Comparison of ENCODE assay signal across 1 cellular context in the genomic region with DNA sequence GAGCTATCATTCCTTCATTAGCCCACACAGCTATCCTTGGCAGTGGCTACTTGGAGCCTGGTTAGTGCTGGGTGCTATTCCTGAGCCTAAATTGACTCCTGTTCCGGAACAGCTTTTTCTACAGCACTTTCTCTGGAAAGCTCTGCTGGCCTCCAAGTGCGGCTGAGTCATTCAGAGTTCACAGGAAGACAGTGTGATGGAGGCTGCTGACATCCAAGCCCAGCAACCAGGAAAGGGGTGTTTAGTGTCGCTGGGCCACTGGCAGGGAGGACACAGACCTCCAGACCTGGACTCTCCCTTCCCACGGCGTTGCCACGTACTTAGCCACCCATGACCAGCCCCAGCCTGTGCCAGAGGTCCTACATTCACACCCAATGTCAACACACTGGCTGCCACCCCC.
TF ChIP-seq lines count a peak whose summit lies in the region.

No MANE protein-coding gene starts in this region.

TF ChIP-seq in SK-N-SH treated with all-trans-retinoic acid at 6 μM for 48 hours, 23 proteins besides CTCF, POLR2A, EP300 and RAD21 (continued from another document):
- TF ChIP-seq, protein P1, sequence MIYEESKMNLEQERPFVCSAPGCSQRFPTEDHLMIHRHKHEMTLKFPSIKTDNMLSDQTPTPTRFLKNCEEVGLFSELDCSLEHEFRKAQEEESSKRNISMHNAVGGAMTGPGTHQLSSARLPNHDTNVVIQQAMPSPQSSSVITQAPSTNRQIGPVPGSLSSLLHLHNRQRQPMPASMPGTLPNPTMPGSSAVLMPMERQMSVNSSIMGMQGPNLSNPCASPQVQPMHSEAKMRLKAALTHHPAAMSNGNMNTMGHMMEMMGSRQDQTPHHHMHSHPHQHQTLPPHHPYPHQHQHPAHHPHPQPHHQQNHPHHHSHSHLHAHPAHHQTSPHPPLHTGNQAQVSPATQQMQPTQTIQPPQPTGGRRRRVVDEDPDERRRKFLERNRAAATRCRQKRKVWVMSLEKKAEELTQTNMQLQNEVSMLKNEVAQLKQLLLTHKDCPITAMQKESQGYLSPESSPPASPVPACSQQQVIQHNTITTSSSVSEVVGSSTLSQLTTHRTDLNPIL (CRISPR knock-in tag; IDR thresholded peaks at IDR 0.05; ENCODE audit: low read depth) = no peak
- TF ChIP-seq RARB (CRISPR knock-in tag; IDR thresholded peaks at IDR 0.05) (no peak), SNAI2 (CRISPR knock-in tag; IDR thresholded peaks at IDR 0.05) (no peak), ESRRG (CRISPR knock-in tag; IDR thresholded peaks at IDR 0.05) (no peak), OSR1 (CRISPR knock-in tag; IDR thresholded peaks at IDR 0.05) (no peak), TCF4 (CRISPR knock-in tag; IDR thresholded peaks at IDR 0.05; ENCODE audit: borderline replicate concordance) (no peak), ZNF70 (CRISPR knock-in tag; IDR thresholded peaks at IDR 0.05) (no peak), TOX (CRISPR knock-in tag; IDR thresholded peaks at IDR 0.05; ENCODE audit: borderline replicate concordance) (no peak), GLIS3 (CRISPR knock-in tag; IDR thresholded peaks at IDR 0.05) (no peak)
- TF ChIP-seq, protein P2, sequence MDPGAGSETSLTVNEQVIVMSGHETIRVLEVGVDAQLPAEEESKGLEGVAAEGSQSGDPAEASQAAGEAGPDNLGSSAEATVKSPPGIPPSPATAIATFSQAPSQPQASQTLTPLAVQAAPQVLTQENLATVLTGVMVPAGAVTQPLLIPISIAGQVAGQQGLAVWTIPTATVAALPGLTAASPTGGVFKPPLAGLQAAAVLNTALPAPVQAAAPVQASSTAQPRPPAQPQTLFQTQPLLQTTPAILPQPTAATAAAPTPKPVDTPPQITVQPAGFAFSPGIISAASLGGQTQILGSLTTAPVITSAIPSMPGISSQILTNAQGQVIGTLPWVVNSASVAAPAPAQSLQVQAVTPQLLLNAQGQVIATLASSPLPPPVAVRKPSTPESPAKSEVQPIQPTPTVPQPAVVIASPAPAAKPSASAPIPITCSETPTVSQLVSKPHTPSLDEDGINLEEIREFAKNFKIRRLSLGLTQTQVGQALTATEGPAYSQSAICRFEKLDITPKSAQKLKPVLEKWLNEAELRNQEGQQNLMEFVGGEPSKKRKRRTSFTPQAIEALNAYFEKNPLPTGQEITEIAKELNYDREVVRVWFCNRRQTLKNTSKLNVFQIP (CRISPR knock-in tag; IDR thresholded peaks at IDR 0.05; ENCODE audit: borderline replicate concordance, low read depth) = no peak
- TF ChIP-seq, protein P3, sequence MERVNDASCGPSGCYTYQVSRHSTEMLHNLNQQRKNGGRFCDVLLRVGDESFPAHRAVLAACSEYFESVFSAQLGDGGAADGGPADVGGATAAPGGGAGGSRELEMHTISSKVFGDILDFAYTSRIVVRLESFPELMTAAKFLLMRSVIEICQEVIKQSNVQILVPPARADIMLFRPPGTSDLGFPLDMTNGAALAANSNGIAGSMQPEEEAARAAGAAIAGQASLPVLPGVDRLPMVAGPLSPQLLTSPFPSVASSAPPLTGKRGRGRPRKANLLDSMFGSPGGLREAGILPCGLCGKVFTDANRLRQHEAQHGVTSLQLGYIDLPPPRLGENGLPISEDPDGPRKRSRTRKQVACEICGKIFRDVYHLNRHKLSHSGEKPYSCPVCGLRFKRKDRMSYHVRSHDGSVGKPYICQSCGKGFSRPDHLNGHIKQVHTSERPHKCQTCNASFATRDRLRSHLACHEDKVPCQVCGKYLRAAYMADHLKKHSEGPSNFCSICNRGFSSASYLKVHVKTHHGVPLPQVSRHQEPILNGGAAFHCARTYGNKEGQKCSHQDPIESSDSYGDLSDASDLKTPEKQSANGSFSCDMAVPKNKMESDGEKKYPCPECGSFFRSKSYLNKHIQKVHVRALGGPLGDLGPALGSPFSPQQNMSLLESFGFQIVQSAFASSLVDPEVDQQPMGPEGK (CRISPR knock-in tag; IDR thresholded peaks at IDR 0.05; ENCODE audit: borderline replicate concordance) = no peak
- TF ChIP-seq, protein P4, sequence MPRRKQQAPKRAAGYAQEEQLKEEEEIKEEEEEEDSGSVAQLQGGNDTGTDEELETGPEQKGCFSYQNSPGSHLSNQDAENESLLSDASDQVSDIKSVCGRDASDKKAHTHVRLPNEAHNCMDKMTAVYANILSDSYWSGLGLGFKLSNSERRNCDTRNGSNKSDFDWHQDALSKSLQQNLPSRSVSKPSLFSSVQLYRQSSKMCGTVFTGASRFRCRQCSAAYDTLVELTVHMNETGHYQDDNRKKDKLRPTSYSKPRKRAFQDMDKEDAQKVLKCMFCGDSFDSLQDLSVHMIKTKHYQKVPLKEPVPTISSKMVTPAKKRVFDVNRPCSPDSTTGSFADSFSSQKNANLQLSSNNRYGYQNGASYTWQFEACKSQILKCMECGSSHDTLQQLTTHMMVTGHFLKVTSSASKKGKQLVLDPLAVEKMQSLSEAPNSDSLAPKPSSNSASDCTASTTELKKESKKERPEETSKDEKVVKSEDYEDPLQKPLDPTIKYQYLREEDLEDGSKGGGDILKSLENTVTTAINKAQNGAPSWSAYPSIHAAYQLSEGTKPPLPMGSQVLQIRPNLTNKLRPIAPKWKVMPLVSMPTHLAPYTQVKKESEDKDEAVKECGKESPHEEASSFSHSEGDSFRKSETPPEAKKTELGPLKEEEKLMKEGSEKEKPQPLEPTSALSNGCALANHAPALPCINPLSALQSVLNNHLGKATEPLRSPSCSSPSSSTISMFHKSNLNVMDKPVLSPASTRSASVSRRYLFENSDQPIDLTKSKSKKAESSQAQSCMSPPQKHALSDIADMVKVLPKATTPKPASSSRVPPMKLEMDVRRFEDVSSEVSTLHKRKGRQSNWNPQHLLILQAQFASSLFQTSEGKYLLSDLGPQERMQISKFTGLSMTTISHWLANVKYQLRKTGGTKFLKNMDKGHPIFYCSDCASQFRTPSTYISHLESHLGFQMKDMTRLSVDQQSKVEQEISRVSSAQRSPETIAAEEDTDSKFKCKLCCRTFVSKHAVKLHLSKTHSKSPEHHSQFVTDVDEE (CRISPR knock-in tag; IDR thresholded peaks at IDR 0.05) = no peak
TF ChIP-seq in SK-N-SH treated with all-trans-retinoic acid at 6 μM for 48 hours: peak in this region for 0.
